In genomic region chr4:169031392-169031791, GRCh38 we compare ENCODE assay signal across 19 cellular contexts. TPM values are rescaled to one million over a fixed set of nuclear protein-coding genes. Genes with fewer than 3 reads are reported as not detected.
A peak's percentile ranks its signal among the peaks of the same experiment; 100 is the strongest.
DNase-seq lines count a peak whose midpoint lies in the region; ATAC-seq, FAIRE-seq and TF ChIP-seq lines count a peak whose summit lies in the region.
"Had no signal": no experiment of that assay in that cellular context is flagged by ENCODE, and none has a peak within 500 bp of the region (broad histone marks: within the 10 kb centered on the region; RNA-seq: fewer than 3 reads in every experiment).

No MANE protein-coding gene starts in this region.

- H3K4me2 ChIP-seq in A549 (peak overlapping the region; percentile 86), IMR-90 (ENCODE audit: low read depth, low read length) (no peak overlapping the region), neuronal stem cell (ENCODE audit: insufficient read depth, low read length, poor library complexity, severe bottlenecking) (no peak overlapping the region)

- no peaks in the 10 kb centered on the region for H3K9me1 ChIP-seq in IMR-90 (ENCODE audit: insufficient read depth, low read length)

- no peak for FAIRE-seq in A549 (lab: Jason Lieb, UNC)
- FAIRE-seq: GM12892, GM18507 had no signal

- intact Hi-C loops in IMR-90 (cut with micrococcal nuclease) = loop anchor here (5.0 kb wide), 1 partner anchor 81 kb away; no protein-coding TSS in a partner anchor
- intact Hi-C loops in Right ventricle myocardium superior (cut with DNase I) = no loop called here

- H4K91ac ChIP-seq in IMR-90 (ENCODE audit: insufficient read depth, low read depth, low read length) (no peak overlapping the region), neuronal stem cell (ENCODE audit: low read depth, low read length, poor library complexity) (no peak overlapping the region)

- WGBS in A549 (ENCODE audit: missing lambda C conversion rate) = 98% methylated on average over 7 of the region's 15 CpGs
- WGBS in IMR-90 (ENCODE audit: extremely low coverage in 2 of 2, insufficient read length in 1 of 2), 2 experiments = 95% methylated on average over 4 of the region's 15 CpGs; no CpG with 5 or more reads in 1 of the 2 experiments
- no CpG with 5 or more reads among the region's 15 CpGs for WGBS in neuronal stem cell (ENCODE audit: extremely low coverage in 2 of 2, insufficient read length in 2 of 2, insufficient replicate concordance in 1 of 2), 2 donors

- dilution Hi-C loops in IMR-90 (cut with HindIII; ENCODE audit: low sequenced_read_pairs, unreplicated experiment) = no loop called here

- no peak overlapping the region for H4K5ac ChIP-seq in IMR-90 (ENCODE audit: low read depth, low read length)

- peak overlapping the region; percentile 33 for H2AK9ac ChIP-seq in IMR-90 (replicated peaks; ENCODE audit: low read depth, low read length, poor library complexity)

- H2BK5ac ChIP-seq in IMR-90 (ENCODE audit: low read depth, low read length, poor library complexity, severe bottlenecking) (no peak overlapping the region), neuronal stem cell (ENCODE audit: low read length) (no peak overlapping the region)

- H3K14ac ChIP-seq in IMR-90 (replicated peaks; ENCODE audit: low read depth, low read length) (no peak overlapping the region), neuronal stem cell (ENCODE audit: low read length) (no peak overlapping the region)

- H3K9ac ChIP-seq in IMR-90 (ENCODE audit: low read depth, low read length) = no peak overlapping the region
- H3K9ac ChIP-seq in neuronal stem cell (ENCODE audit: low read depth, low read length, poor library complexity) = no peak overlapping the region
- H3K9ac ChIP-seq: GM23248 had no signal

- H3K18ac ChIP-seq in IMR-90 (ENCODE audit: low read depth, low read length) (no peak overlapping the region), neuronal stem cell (ENCODE audit: low read length) (no peak overlapping the region)

- peak overlapping the region; percentile 80 to 84 for H3K27ac ChIP-seq in A549
- H3K27ac ChIP-seq in IMR-90 (ENCODE audit: insufficient read depth, low read length) = no peak overlapping the region
- no peak overlapping the region for H3K27ac ChIP-seq in neuronal stem cell (replicated peaks; ENCODE audit: low read length)
- H3K27ac ChIP-seq: C4-2B, GM23248 had no signal

- H2AFZ ChIP-seq in IMR-90 (replicated peaks; ENCODE audit: low read length, poor library complexity) (peak overlapping the region; percentile 5), neuronal stem cell (ENCODE audit: low read length) (no peak overlapping the region)

- POLR2A ChIA-PET in A549 (lab: Yijun Ruan, JAX) (no interaction called here), IMR-90 (lab: Charles Lee; ENCODE audit: unreplicated experiment) (no interaction called here)

- H3K36me3 ChIP-seq in IMR-90 (ENCODE audit: control insufficient read depth, insufficient read depth, low read length) (no peaks in the 10 kb centered on the region), neuronal stem cell (replicated peaks in 1 of 2; ENCODE audit: control insufficient read depth in 2 of 2, insufficient read depth in 2 of 2, low read length in 2 of 2) (no peaks in the 10 kb centered on the region)
- H3K36me3 ChIP-seq: HAP-1 had no signal

- CTCF ChIA-PET in A549 (lab: Yijun Ruan, JAX) (no interaction called here), IMR-90 (lab: Yijun Ruan, JAX) (no interaction called here)

- no peak overlapping the region for H2BK12ac ChIP-seq in neuronal stem cell (ENCODE audit: low read length)

- no peak for TF ChIP-seq POLR2A in A549 (IDR thresholded peaks at IDR 0.05; ENCODE audit: low read length)
- no peak for TF ChIP-seq POLR2A in IMR-90 (IDR thresholded peaks at IDR 0.05; ENCODE audit: low read depth, low read length)

- no peak for TF ChIP-seq CTCF in A549 (IDR thresholded peaks at IDR 0.05)
- no peak for TF ChIP-seq CTCF in IMR-90 (conservative IDR thresholded peaks at IDR 0.05; ENCODE audit: low read depth, low read length)

- H3K4me3 ChIP-seq in A549 (peak overlapping the region; percentile 46; the same call in 1 of the 3 replicates), IMR-90 (ENCODE audit: insufficient read depth, low read depth, low read length) (no peak overlapping the region), neuronal stem cell (ENCODE audit: low read length in 2 of 2) (no peak overlapping the region)
- H3K4me3 ChIP-seq: GM23248, HAP-1 had no signal

- TF ChIP-seq RAD21 in A549 (conservative IDR thresholded peaks at IDR 0.05 in 1 of 2, IDR thresholded peaks at IDR 0.05 in 1 of 2) (no peak), IMR-90 (IDR thresholded peaks at IDR 0.05; ENCODE audit: low read length) (no peak)

- H2BK120ac ChIP-seq in IMR-90 (ENCODE audit: low read depth, low read length) = no peak overlapping the region
- no peak overlapping the region for H2BK120ac ChIP-seq in neuronal stem cell (ENCODE audit: low read depth, low read length)

- H4K20me1 ChIP-seq in IMR-90 (ENCODE audit: insufficient read depth, low read length) = no peaks in the 10 kb centered on the region

- no peak overlapping the region for H3K23ac ChIP-seq in IMR-90 (ENCODE audit: low read depth, low read length)
- H3K23ac ChIP-seq in neuronal stem cell (ENCODE audit: low read depth, low read length, poor library complexity) = no peak overlapping the region

- in situ Hi-C loops in IMR-90 (cut with MboI; ENCODE audit: low sequenced_read_pairs) = no loop called here

- peak in 1 of 2 experiments; percentile 30; a peak in 1 of 6 replicates for ATAC-seq in A549
- ATAC-seq in IMR-90 (ENCODE audit: low read depth) = no peak
- peak; percentile 8; the same call in 2 of the 3 replicates for ATAC-seq in SK-N-SH treated with all-trans-retinoic acid at 6 μM for 48 hours
- ATAC-seq in Right ventricle myocardium superior (ENCODE audit: poor library complexity) = no peak

- no TSS peak for BruUV-seq in IMR-90 (replicated peaks; lab: Mats Ljungman, UMichigan)

- H3K9me3 ChIP-seq in A549 = no peaks in the 10 kb centered on the region
- no peaks in the 10 kb centered on the region for H3K9me3 ChIP-seq in IMR-90 (ENCODE audit: control insufficient read depth, insufficient read depth, low read length)
- peaks cover 0 to 6% of the 10 kb centered on the region in 2 donors for H3K9me3 ChIP-seq in neuronal stem cell (replicated peaks in 1 of 2; ENCODE audit: control insufficient read depth in 2 of 2, insufficient read depth in 1 of 2, low read depth in 1 of 2, low read length in 2 of 2)
- H3K9me3 ChIP-seq: Caco-2 had no signal

- H2AK5ac ChIP-seq in IMR-90 (ENCODE audit: low read depth, low read length) (no peak overlapping the region), neuronal stem cell (ENCODE audit: low read depth, low read length) (peak overlapping the region; percentile 32)

- H3K4ac ChIP-seq in IMR-90 (ENCODE audit: low read depth, low read length) = no peak overlapping the region
- H3K4ac ChIP-seq in neuronal stem cell (ENCODE audit: low read length) = no peak overlapping the region

- no peaks in the 10 kb centered on the region for H3K27me3 ChIP-seq in IMR-90 (ENCODE audit: control insufficient read depth, insufficient read depth, low read length)
- H3K27me3 ChIP-seq in neuronal stem cell (ENCODE audit: control insufficient read depth in 3 of 3, insufficient read depth in 3 of 3, low read depth in 1 of 3, low read length in 3 of 3) = no peaks in the 10 kb centered on the region

- H2BK20ac ChIP-seq in IMR-90 (ENCODE audit: low read depth, low read length) = no peak overlapping the region

- no peaks in the 10 kb centered on the region for H3K79me1 ChIP-seq in IMR-90 (ENCODE audit: low read depth in 1 of 2, low read length in 2 of 2)
- H3K79me1 ChIP-seq in neuronal stem cell (ENCODE audit: low read depth, low read length) = no peaks in the 10 kb centered on the region

- no peak for TF ChIP-seq EP300 in A549 (IDR thresholded peaks at IDR 0.05)

- H4K8ac ChIP-seq in IMR-90 (ENCODE audit: low read depth in 2 of 2, low read length in 2 of 2) (no peak overlapping the region), neuronal stem cell (ENCODE audit: low read depth, low read length) (no peak overlapping the region)

- H3K56ac ChIP-seq in IMR-90 (ENCODE audit: extremely low read depth, insufficient read depth, low read length) = no peak overlapping the region

- DNase-seq in A549 (ENCODE audit: low read depth in 1 of 2, low spot score in 1 of 2) (no peak), IMR-90 (no peak), neuronal stem cell (ENCODE audit: low spot score) (no peak), activated gamma-delta T cell treated with Interleukin-2 at 50 U/mL for 16 hours (no peak), HT-29 (ENCODE audit: low spot score) (no peak), Right ventricle myocardium superior (no peak)
- DNase-seq: ACHN; AML-193; Caco-2; CD4-positive, alpha-beta T cell; DMS153; DMS79; GDM1; GM23248 had no signal

- no peak overlapping the region for H2BK15ac ChIP-seq in IMR-90 (ENCODE audit: low read depth, low read length)
- no peak overlapping the region for H2BK15ac ChIP-seq in neuronal stem cell (ENCODE audit: low read length)

- peaks cover 6% of the 10 kb centered on the region; the same call in 1 of the 3 replicates for H3K4me1 ChIP-seq in A549
- H3K4me1 ChIP-seq in IMR-90 (ENCODE audit: control insufficient read depth, insufficient read depth, low read length) = peaks cover 3% of the 10 kb centered on the region; the same call in 1 of the 2 replicates
- peaks cover 2 to 4% of the 10 kb centered on the region in 2 donors for H3K4me1 ChIP-seq in neuronal stem cell (ENCODE audit: control insufficient read depth in 2 of 2, insufficient read depth in 1 of 2, low read depth in 1 of 2, low read length in 2 of 2)
- H3K4me1 ChIP-seq: HAP-1 had no signal

TF ChIP-seq in A549, 52 proteins besides CTCF, POLR2A, EP300 and RAD21 (continues in another document):
- TF ChIP-seq ZFP36 (IDR thresholded peaks at IDR 0.05; ENCODE audit: borderline replicate concordance, partially characterized antibody) = no peak
- no peak for TF ChIP-seq JUN (IDR thresholded peaks at IDR 0.05)

TF ChIP-seq in IMR-90, 13 proteins besides CTCF, POLR2A, EP300 and RAD21 (continues in another document):
- TF ChIP-seq CEBPB (IDR thresholded peaks at IDR 0.05; ENCODE audit: low read depth, low read length) (no peak), MAFK (IDR thresholded peaks at IDR 0.05; ENCODE audit: low read depth, low read length) (no peak)

TF ChIP-seq in SK-N-SH treated with all-trans-retinoic acid at 6 μM for 48 hours, 23 proteins besides CTCF, POLR2A, EP300 and RAD21 (continues in another document):
- TF ChIP-seq ZFP3 (CRISPR knock-in tag; IDR thresholded peaks at IDR 0.05) (no peak), OSR1 (CRISPR knock-in tag; IDR thresholded peaks at IDR 0.05) (no peak)

RNA-seq across cellular contexts. Expression of gene CBR4, which starts 21.3 kb away (rescaled TPM):
- polyA plus RNA-seq in A549 (2011; rRNA removed) (8.5 and 8.9 TPM in 2 replicates), A549 (2017; fragmentation: RNase III; extraction: RNeasy Plus Mini Kit Qiagen cat#74134 plus additional on column Dnase treatment) (7.8 to 10.1 TPM (median 9.3 TPM) in 3 replicates), IMR-90 (2012; rRNA removed) (2.1 and 2.7 TPM in 2 replicates)
- 0.87 and 0.97 TPM in 2 replicates for polyA plus RNA-seq in A549 (2012; cell fraction: cytosol; rRNA removed)
- 1.0 and 3.1 TPM in 2 replicates for polyA plus RNA-seq in A549 (2012; cell fraction: nucleus; rRNA removed)
- 4.5 and 5.0 TPM in 2 replicates for polyA minus RNA-seq in A549 (2011; rRNA and poly(A)+ RNA removed)
- total RNA-seq in IMR-90 (2012; rRNA removed) (4.5 and 9.2 TPM in 2 replicates), Right ventricle myocardium superior (23.5 TPM)
- polyA plus RNA-seq in IMR-90 (2012; cell fraction: cytosol; rRNA removed) = 0.31 and 0.39 TPM in 2 replicates
- polyA plus RNA-seq in IMR-90 (2012; cell fraction: nucleus; rRNA removed; ENCODE audit: low replicate concordance) = 0.52 and 5.9 TPM in 2 replicates
- polyA plus RNA-seq in neuronal stem cell (2013, experiment 1 of 2) = 21.2 TPM
- polyA plus RNA-seq in neuronal stem cell (2013, experiment 2 of 2) = 22.2 TPM
- 5.4 and 6.1 TPM in 2 replicates for total RNA-seq in HT-29 (2014; rRNA removed; shearing (Covaris generic))

Comparison
In these comparisons a context has a peak if more than half of its experiments do, and no peak if none do; other contexts are left out.
1. H3K27ac ChIP-seq: peak in A549 (2 of 2); none in IMR-90 (single experiment) and neuronal stem cell (single experiment).